In the genomic region with DNA sequence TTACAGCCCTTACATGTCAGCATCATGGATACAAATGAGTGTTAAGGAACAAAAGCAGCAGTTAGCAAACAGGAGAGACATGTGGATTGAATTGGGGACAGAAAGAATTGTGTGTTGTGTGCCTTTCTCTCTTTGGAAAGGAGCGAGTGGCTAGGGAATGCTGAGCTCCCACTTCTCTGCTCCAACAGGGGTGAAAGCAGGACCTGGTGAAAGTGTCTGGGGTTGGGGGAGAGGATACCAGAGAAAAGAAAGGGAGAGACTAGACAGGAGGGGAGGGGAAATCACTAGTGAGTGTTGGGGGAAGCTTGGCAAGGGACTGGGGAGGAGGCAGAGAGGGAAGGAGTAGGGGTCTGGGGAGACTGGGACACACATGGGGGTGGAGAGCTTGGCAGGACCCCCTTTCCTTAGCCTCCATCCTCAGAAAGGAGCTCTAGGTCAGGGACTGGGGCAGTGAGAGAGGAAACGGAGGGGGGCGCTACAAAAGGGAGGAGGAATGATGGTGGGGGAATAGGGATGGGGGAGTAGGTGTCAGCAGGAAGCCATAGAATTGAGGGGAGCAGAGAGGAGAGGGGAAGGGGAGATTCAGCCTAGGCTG, we compare ENCODE assay signal across 1 cellular context.
TF ChIP-seq lines count a peak whose summit lies in the region.

No MANE protein-coding gene starts in this region.

TF ChIP-seq in neural cell, 6 proteins besides CTCF, POLR2A, EP300 and RAD21 (continued from another document):
- TF ChIP-seq, protein P1, sequence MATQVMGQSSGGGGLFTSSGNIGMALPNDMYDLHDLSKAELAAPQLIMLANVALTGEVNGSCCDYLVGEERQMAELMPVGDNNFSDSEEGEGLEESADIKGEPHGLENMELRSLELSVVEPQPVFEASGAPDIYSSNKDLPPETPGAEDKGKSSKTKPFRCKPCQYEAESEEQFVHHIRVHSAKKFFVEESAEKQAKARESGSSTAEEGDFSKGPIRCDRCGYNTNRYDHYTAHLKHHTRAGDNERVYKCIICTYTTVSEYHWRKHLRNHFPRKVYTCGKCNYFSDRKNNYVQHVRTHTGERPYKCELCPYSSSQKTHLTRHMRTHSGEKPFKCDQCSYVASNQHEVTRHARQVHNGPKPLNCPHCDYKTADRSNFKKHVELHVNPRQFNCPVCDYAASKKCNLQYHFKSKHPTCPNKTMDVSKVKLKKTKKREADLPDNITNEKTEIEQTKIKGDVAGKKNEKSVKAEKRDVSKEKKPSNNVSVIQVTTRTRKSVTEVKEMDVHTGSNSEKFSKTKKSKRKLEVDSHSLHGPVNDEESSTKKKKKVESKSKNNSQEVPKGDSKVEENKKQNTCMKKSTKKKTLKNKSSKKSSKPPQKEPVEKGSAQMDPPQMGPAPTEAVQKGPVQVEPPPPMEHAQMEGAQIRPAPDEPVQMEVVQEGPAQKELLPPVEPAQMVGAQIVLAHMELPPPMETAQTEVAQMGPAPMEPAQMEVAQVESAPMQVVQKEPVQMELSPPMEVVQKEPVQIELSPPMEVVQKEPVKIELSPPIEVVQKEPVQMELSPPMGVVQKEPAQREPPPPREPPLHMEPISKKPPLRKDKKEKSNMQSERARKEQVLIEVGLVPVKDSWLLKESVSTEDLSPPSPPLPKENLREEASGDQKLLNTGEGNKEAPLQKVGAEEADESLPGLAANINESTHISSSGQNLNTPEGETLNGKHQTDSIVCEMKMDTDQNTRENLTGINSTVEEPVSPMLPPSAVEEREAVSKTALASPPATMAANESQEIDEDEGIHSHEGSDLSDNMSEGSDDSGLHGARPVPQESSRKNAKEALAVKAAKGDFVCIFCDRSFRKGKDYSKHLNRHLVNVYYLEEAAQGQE (IDR thresholded peaks at IDR 0.05; ENCODE audit: borderline replicate concordance): no peak
- TF ChIP-seq POLR2AphosphoS5 (IDR thresholded peaks at IDR 0.05) (no peak), SMC3 (conservative IDR thresholded peaks at IDR 0.05; ENCODE audit: poor library complexity) (no peak)
